33 cellular contexts compared by ENCODE assay signal in genomic region chr7:79952399-79952798, GRCh38.
"Had no signal": no experiment of that assay in that cellular context is flagged by ENCODE, and none has a peak within 500 bp of the region (broad histone marks: within the 10 kb centered on the region; RNA-seq: fewer than 3 reads in every experiment).

No MANE protein-coding gene starts in this region.

- DNase-seq: Kasumi-1, KG1, MG63, MM.1S, MV-4-11, NCI-H1048, NCI-H1092, NCI-H1092 treated with DMSO at 0.1 percent for 48 hours, NCI-H1105, NCI-H1105 treated with DMSO at 0.1 percent for 48 hours, NCI-H1417, NCI-H1417 treated with DMSO at 0.1 percent for 48 hours, NCI-H1436, NCI-H1436 treated with DMSO at 0.1 percent for 48 hours, NCI-H146, NCI-H1694, NCI-H1694 treated with DMSO at 0.1 percent for 48 hours, NCI-H187, NCI-H187 treated with DMSO at 0.1 percent for 48 hours, NCI-H1930, NCI-H2029, NCI-H2029 treated with DMSO at 0.1 percent for 48 hours, NCI-H2081, NCI-H2081 treated with DMSO at 0.1 percent for 48 hours, NCI-H2107, NCI-H2171, NCI-H2171 treated with DMSO at 0.1 percent for 48 hours, NCI-H2227 treated with DMSO at 0.1 percent for 48 hours, NCI-H226, NCI-H345, NCI-H446, NCI-H446 treated with DMSO at 0.1 percent for 48 hours had no signal

- H3K4me3 ChIP-seq: MG63 had no signal

- H3K9ac ChIP-seq: KMS-11 had no signal

- H3K4me2 ChIP-seq: KMS-11 had no signal

- H3K27ac ChIP-seq: KMS-11 had no signal

- H3K9me3 ChIP-seq: MG63 had no signal

- H3K36me3 ChIP-seq: MG63 had no signal

- H3K27me3 ChIP-seq: MG63 had no signal
